ENCODE assay signal across 13 cellular contexts in genomic region chr2:223560704-223561435, GRCh38. TPM values are rescaled to one million over a fixed set of nuclear protein-coding genes. Genes with fewer than 3 reads are reported as not detected.
DNase-seq lines count a peak whose midpoint lies in the region; ATAC-seq and TF ChIP-seq lines count a peak whose summit lies in the region.
"Had no signal": no experiment of that assay in that cellular context is flagged by ENCODE, and none has a peak within 500 bp of the region (broad histone marks: within the 10 kb centered on the region; RNA-seq: fewer than 3 reads in every experiment).

No MANE protein-coding gene starts in this region.

- in situ Hi-C loops in Panc1 (cut with HindIII; ENCODE audit: low pct_unique_long_range_greater_than_20kb, low sequenced_read_pairs) = no loop called here

- ATAC-seq in Panc1 = peak; percentile 53
- ATAC-seq in Right ventricle myocardium inferior = no peak

- peak; percentile 62 for DNase-seq in COLO829 (ENCODE audit: low spot score)
- DNase-seq in NCI-H1092 (lab: John Stamatoyannopoulos, UW) = peak; percentile 60
- DNase-seq in Panc1 (ENCODE audit: low read depth, low spot score) = no peak
- no peak for DNase-seq in glutamatergic neuron
- DNase-seq in T-helper 2 cell = no peak
- DNase-seq in NAMALWA (ENCODE audit: low spot score) = no peak
- DNase-seq in activated T-cell treated with anti-CD3 and anti-CD28 coated beads for 4 hours = no peak
- DNase-seq in Right ventricle myocardium inferior (ENCODE audit: missing footprints) = no peak
- DNase-seq: activated CD4-positive, alpha-beta memory T cell treated with anti-CD3 and anti-CD28 coated beads, Interleukin-2, amount 10 ng/mL, durations not matched to agents 7 days and 5 days; activated naive CD8-positive, alpha-beta T cell treated with anti-CD3 and anti-CD28 coated beads, Interleukin-2, amount 10 ng/mL, durations not matched to agents 7 days and 5 days; effector CD4-positive, alpha-beta T cell; NCI-H446 treated with DMSO at 0.1 percent for 48 hours had no signal

- peaks cover 20% of the 10 kb centered on the region for H3K4me1 ChIP-seq in Panc1 (ENCODE audit: control insufficient read depth, insufficient read depth, low read length)

- no peak overlapping the region for H3K4me3 ChIP-seq in Panc1 (ENCODE audit: low read depth in 2 of 2, low read length in 2 of 2)

- H3K36me3 ChIP-seq in Panc1 (ENCODE audit: control insufficient read depth, insufficient read depth, low read length) = no peaks in the 10 kb centered on the region

- H3K27me3 ChIP-seq in Panc1 (ENCODE audit: control insufficient read depth, insufficient read depth, low read length) = no peaks in the 10 kb centered on the region

- no peak overlapping the region for H3K4me3 Mint-ChIP-seq in glutamatergic neuron (ENCODE audit: unreplicated experiment)
- H3K4me3 Mint-ChIP-seq: activated CD4-positive, alpha-beta memory T cell treated with anti-CD3 and anti-CD28 coated beads, Interleukin-2, amount 10 ng/mL, durations not matched to agents 7 days and 5 days; activated naive CD8-positive, alpha-beta T cell treated with anti-CD3 and anti-CD28 coated beads, Interleukin-2, amount 10 ng/mL, durations not matched to agents 7 days and 5 days had no signal

- peak overlapping the region; percentile 15 for H3K27ac Mint-ChIP-seq in glutamatergic neuron (ENCODE audit: unreplicated experiment)
- H3K27ac Mint-ChIP-seq: activated CD4-positive, alpha-beta memory T cell treated with anti-CD3 and anti-CD28 coated beads, Interleukin-2, amount 10 ng/mL, durations not matched to agents 7 days and 5 days; activated naive CD8-positive, alpha-beta T cell treated with anti-CD3 and anti-CD28 coated beads, Interleukin-2, amount 10 ng/mL, durations not matched to agents 7 days and 5 days had no signal

- H3K9me3 ChIP-seq in Panc1 (ENCODE audit: control insufficient read depth, insufficient read depth, low read depth, low read length) = no peaks in the 10 kb centered on the region

- CTCF ChIA-PET in Panc1 (lab: Charles Lee) = no interaction called here

- no TSS peak for BruUV-seq in Panc1 (replicated peaks; lab: Mats Ljungman, UMichigan)

- peaks cover 16% of the 10 kb centered on the region for H3K4me1 Mint-ChIP-seq in glutamatergic neuron (ENCODE audit: low read depth, unreplicated experiment)
- H3K4me1 Mint-ChIP-seq: activated CD4-positive, alpha-beta memory T cell treated with anti-CD3 and anti-CD28 coated beads, Interleukin-2, amount 10 ng/mL, durations not matched to agents 7 days and 5 days; activated naive CD8-positive, alpha-beta T cell treated with anti-CD3 and anti-CD28 coated beads, Interleukin-2, amount 10 ng/mL, durations not matched to agents 7 days and 5 days had no signal

- no peak for TF ChIP-seq CTCF in Panc1 (IDR thresholded peaks at IDR 0.05)
- TF ChIP-seq CTCF in glutamatergic neuron (IDR thresholded peaks at IDR 0.05; ENCODE audit: partially characterized antibody, unreplicated experiment) = no peak

- POLR2A ChIA-PET in Panc1 (lab: Charles Lee) = no interaction called here

- H3K36me3 Mint-ChIP-seq in glutamatergic neuron (ENCODE audit: unreplicated experiment) = no peaks in the 10 kb centered on the region
- H3K36me3 Mint-ChIP-seq: activated naive CD8-positive, alpha-beta T cell treated with anti-CD3 and anti-CD28 coated beads, Interleukin-2, amount 10 ng/mL, durations not matched to agents 7 days and 5 days had no signal

- intact Hi-C loops in Panc1 (cut with micrococcal nuclease; ENCODE audit: unreplicated experiment) (no loop called here), Right ventricle myocardium inferior (cut with DNase I) (no loop called here)

- peaks cover 3% of the 10 kb centered on the region for H3K9me3 Mint-ChIP-seq in glutamatergic neuron (ENCODE audit: unreplicated experiment)
- H3K9me3 Mint-ChIP-seq: activated CD4-positive, alpha-beta memory T cell treated with anti-CD3 and anti-CD28 coated beads, Interleukin-2, amount 10 ng/mL, durations not matched to agents 7 days and 5 days; activated naive CD8-positive, alpha-beta T cell treated with anti-CD3 and anti-CD28 coated beads, Interleukin-2, amount 10 ng/mL, durations not matched to agents 7 days and 5 days had no signal

- peaks cover 2% of the 10 kb centered on the region for H3K27me3 Mint-ChIP-seq in glutamatergic neuron (ENCODE audit: unreplicated experiment)
- H3K27me3 Mint-ChIP-seq: activated CD4-positive, alpha-beta memory T cell treated with anti-CD3 and anti-CD28 coated beads, Interleukin-2, amount 10 ng/mL, durations not matched to agents 7 days and 5 days; activated naive CD8-positive, alpha-beta T cell treated with anti-CD3 and anti-CD28 coated beads, Interleukin-2, amount 10 ng/mL, durations not matched to agents 7 days and 5 days had no signal

- H3K27ac ChIP-seq in Panc1 (ENCODE audit: low read length) = peak overlapping the region; percentile 42; the same call in 1 of the 2 replicates

RNA-seq across cellular contexts. Expression of gene SCG2, which starts 41.3 kb away (rescaled TPM):
- total RNA-seq in Panc1 (2021; ENCODE audit: unreplicated experiment) (1.7 TPM), glutamatergic neuron (ENCODE audit: unreplicated experiment) (38.7 TPM), Right ventricle myocardium inferior (not detected)
- polyA plus RNA-seq in Panc1 (2012; ENCODE audit: insufficient read length) = 2.4 TPM
- total RNA-seq: activated naive CD8-positive, alpha-beta T cell treated with anti-CD3 and anti-CD28 coated beads, Interleukin-2, amount 10 ng/mL, durations not matched to agents 7 days and 5 days; skeletal muscle tissue had no signal

Comparison
In these comparisons a context has a peak if more than half of its experiments do, and no peak if none do; other contexts are left out.
1. DNase-seq: peak in COLO829 (single experiment) and NCI-H1092 (single experiment); none in Panc1 (single experiment), glutamatergic neuron (single experiment), T-helper 2 cell (0 of 5), NAMALWA (single experiment), activated T-cell treated with anti-CD3 and anti-CD28 coated beads for 4 hours (single experiment) and Right ventricle myocardium inferior (single experiment).
2. RNA of gene SCG2, which starts 41.3 kb away (total RNA-seq): 38.7 TPM in glutamatergic neuron (single experiment); 1.7 TPM in Panc1 (single experiment) and not detected in Right ventricle myocardium inferior (single experiment); every median in the first group is over 10 times any median in the second.